ENCODE assay signal across 1 cellular context in genomic region chr16:10990378-10990777, GRCh38.
TF ChIP-seq lines count a peak whose summit lies in the region.

No MANE protein-coding gene starts in this region.

TF ChIP-seq in IMR-90, 13 proteins besides CTCF, POLR2A, EP300 and RAD21:
- TF ChIP-seq CEBPB (IDR thresholded peaks at IDR 0.05; ENCODE audit: low read depth, low read length) (no peak), USF2 (IDR thresholded peaks at IDR 0.05; ENCODE audit: low read depth, low read length) (no peak), MAFK (IDR thresholded peaks at IDR 0.05; ENCODE audit: low read depth, low read length) (no peak), BHLHE40 (IDR thresholded peaks at IDR 0.05; ENCODE audit: low read depth, low read length) (no peak), FOS (IDR thresholded peaks at IDR 0.05; ENCODE audit: low read depth, low read length) (no peak), NFE2L2 (IDR thresholded peaks at IDR 0.05; ENCODE audit: low read depth, low read length) (no peak), RCOR1 (IDR thresholded peaks at IDR 0.05; ENCODE audit: insufficient replicate concordance, low read length) (no peak), RFX5 (IDR thresholded peaks at IDR 0.05; ENCODE audit: low read depth, low read length) (no peak), SMC3 (IDR thresholded peaks at IDR 0.05; ENCODE audit: low read depth, low read length) (no peak), MXI1 (IDR thresholded peaks at IDR 0.05; ENCODE audit: borderline replicate concordance, low read depth, low read length) (no peak), MAZ (IDR thresholded peaks at IDR 0.05; ENCODE audit: borderline replicate concordance, low read depth, low read length) (no peak), CHD1 (IDR thresholded peaks at IDR 0.05; ENCODE audit: low read depth, low read length) (no peak)
- TF ChIP-seq, protein P1, sequence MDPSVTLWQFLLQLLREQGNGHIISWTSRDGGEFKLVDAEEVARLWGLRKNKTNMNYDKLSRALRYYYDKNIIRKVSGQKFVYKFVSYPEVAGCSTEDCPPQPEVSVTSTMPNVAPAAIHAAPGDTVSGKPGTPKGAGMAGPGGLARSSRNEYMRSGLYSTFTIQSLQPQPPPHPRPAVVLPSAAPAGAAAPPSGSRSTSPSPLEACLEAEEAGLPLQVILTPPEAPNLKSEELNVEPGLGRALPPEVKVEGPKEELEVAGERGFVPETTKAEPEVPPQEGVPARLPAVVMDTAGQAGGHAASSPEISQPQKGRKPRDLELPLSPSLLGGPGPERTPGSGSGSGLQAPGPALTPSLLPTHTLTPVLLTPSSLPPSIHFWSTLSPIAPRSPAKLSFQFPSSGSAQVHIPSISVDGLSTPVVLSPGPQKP (IDR thresholded peaks at IDR 0.05; ENCODE audit: borderline replicate concordance, low read depth, low read length), result no peak
TF ChIP-seq in IMR-90: peak in this region for 0.
